Comparison of ENCODE assay signal across 8 cellular contexts in the genomic region with DNA sequence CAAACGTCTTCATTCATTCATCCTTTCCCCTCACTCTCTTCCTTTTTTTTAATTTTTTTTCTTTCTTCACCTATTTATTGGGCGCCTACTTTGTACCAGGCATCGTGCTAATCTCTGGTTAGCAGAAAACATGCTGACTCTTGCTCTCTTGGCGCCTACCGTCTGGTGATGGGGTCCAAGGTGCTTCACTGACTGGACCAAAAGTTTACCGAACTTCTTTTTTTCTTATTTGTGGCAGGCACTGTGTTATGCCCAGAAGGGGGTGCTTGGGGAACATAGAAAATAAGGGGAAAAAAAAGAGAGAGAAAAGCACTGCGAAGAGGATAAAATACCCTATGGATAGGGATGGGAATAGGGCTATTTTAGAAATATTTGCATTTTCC. TPM values are rescaled to one million over a fixed set of nuclear protein-coding genes. Genes with fewer than 3 reads are reported as not detected.
DNase-seq lines count a peak whose midpoint lies in the region; ATAC-seq and TF ChIP-seq lines count a peak whose summit lies in the region.

No MANE protein-coding gene starts in this region.

- no peaks in the 10 kb centered on the region for H3K27me3 ChIP-seq in gastrocnemius medialis

- peak overlapping the region; percentile 94 for H3K4me3 ChIP-seq in fibroblast of pulmonary artery (replicated peaks; ENCODE audit: low read depth, low read length)
- peak overlapping the region; percentile 92 to 96 (median 94) for H3K4me3 ChIP-seq in gastrocnemius medialis

- H3K4me1 ChIP-seq in gastrocnemius medialis, result peaks cover 41 to 43% of the 10 kb centered on the region in 2 donors

- DNase-seq in RPMI8226 (peak; percentile 3), fibroblast of pulmonary artery (ENCODE audit: low read depth) (no peak), gastrocnemius medialis (no peak), NCI-H446 treated with DMSO at 0.1 percent for 48 hours (lab: John Stamatoyannopoulos, UW) (no peak), RKO (ENCODE audit: low spot score) (no peak)
- no peak for DNase-seq in NK-92 treated with Interleukin-12 subunit alpha and Interleukin-12 subunit beta, amount 100 ng/mL, for 24 hours (lab: John Stamatoyannopoulos, UW)

- TF ChIP-seq POLR2A in gastrocnemius medialis (IDR thresholded peaks at IDR 0.05), result no peak

- intact Hi-C loops in gastrocnemius medialis (cut with DNase I; ENCODE audit: low total_unique reads), result loop anchor here (2.0 kb wide), 1 partner anchor 296 kb away; a partner anchor contains a TSS

- no peaks in the 10 kb centered on the region for H3K36me3 ChIP-seq in gastrocnemius medialis

- TF ChIP-seq CTCF in C4-2B (conservative IDR thresholded peaks at IDR 0.05) (no peak), fibroblast of pulmonary artery (IDR thresholded peaks at IDR 0.05; ENCODE audit: low read length, missing control alignments) (no peak), gastrocnemius medialis (IDR thresholded peaks at IDR 0.05 in 4 of 5, conservative IDR thresholded peaks at IDR 0.05 in 1 of 5) (no peak)

- H3K27ac ChIP-seq in C4-2B, result peak overlapping the region; percentile 87
- peak overlapping the region; percentile 87 to 94 (median 90) for H3K27ac ChIP-seq in gastrocnemius medialis

- in situ Hi-C loops in gastrocnemius medialis (cut with MboI; ENCODE audit: low sequenced_read_pairs in 4 of 4), result loop anchor here in 2 of 4 donors (25.0 kb wide), 1 partner anchor 305 kb away; a partner anchor contains a TSS

- ATAC-seq in GM21529 (IDR thresholded peaks at IDR 0.05; ENCODE audit: unreplicated experiment) (peak; percentile 0), gastrocnemius medialis (no peak)

- no peaks in the 10 kb centered on the region for H3K9me3 ChIP-seq in gastrocnemius medialis

RNA-seq across cellular contexts. Expression of a gene that starts 0.5 kb away (rescaled TPM):
- 100 to 1,000 TPM in 1 of 4 donors, 10 to 100 TPM in 3; 57.1 to 100 (median 59.6) TPM for total RNA-seq in gastrocnemius medialis
